ENCODE assay signal across 1 cellular context in the genomic region with DNA sequence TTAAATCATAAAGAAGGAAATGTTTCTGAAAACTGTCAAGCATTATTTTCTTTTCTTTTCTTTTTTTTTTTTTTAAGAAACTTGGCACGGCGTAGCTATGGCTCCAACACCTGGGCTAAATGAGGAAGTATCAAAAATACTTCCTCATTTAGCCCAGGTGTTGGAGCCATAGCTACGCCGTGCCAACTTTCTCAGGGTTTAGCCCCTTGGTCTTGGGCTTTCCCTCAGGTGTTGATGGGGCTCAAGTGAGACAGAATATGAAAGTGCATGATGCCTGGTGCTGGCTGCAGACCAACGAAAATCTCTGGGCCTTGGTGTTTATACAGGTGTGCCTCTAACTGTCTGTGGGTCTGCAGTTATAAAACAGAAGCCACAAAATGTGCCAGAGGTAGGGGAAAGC.
TF ChIP-seq lines count a peak whose summit lies in the region.

No MANE protein-coding gene starts in this region.

TF ChIP-seq in GM23338, 12 proteins besides CTCF, POLR2A, EP300 and RAD21 (continued from another document):
- TF ChIP-seq, protein P1, sequence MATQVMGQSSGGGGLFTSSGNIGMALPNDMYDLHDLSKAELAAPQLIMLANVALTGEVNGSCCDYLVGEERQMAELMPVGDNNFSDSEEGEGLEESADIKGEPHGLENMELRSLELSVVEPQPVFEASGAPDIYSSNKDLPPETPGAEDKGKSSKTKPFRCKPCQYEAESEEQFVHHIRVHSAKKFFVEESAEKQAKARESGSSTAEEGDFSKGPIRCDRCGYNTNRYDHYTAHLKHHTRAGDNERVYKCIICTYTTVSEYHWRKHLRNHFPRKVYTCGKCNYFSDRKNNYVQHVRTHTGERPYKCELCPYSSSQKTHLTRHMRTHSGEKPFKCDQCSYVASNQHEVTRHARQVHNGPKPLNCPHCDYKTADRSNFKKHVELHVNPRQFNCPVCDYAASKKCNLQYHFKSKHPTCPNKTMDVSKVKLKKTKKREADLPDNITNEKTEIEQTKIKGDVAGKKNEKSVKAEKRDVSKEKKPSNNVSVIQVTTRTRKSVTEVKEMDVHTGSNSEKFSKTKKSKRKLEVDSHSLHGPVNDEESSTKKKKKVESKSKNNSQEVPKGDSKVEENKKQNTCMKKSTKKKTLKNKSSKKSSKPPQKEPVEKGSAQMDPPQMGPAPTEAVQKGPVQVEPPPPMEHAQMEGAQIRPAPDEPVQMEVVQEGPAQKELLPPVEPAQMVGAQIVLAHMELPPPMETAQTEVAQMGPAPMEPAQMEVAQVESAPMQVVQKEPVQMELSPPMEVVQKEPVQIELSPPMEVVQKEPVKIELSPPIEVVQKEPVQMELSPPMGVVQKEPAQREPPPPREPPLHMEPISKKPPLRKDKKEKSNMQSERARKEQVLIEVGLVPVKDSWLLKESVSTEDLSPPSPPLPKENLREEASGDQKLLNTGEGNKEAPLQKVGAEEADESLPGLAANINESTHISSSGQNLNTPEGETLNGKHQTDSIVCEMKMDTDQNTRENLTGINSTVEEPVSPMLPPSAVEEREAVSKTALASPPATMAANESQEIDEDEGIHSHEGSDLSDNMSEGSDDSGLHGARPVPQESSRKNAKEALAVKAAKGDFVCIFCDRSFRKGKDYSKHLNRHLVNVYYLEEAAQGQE (IDR thresholded peaks at IDR 0.05; ENCODE audit: unreplicated experiment), result no peak
